Comparison of ENCODE assay signal across 11 cellular contexts in genomic region chr22:45976351-45977002, GRCh38. TPM values are rescaled to one million over a fixed set of nuclear protein-coding genes. Genes with fewer than 3 reads are reported as not detected.
DNase-seq lines count a peak whose midpoint lies in the region; ATAC-seq and TF ChIP-seq lines count a peak whose summit lies in the region.
"Had no signal": no experiment of that assay in that cellular context is flagged by ENCODE, and none has a peak within 500 bp of the region (broad histone marks: within the 10 kb centered on the region; RNA-seq: fewer than 3 reads in every experiment).

No MANE protein-coding gene starts in this region.

- H4K91ac ChIP-seq in trophoblast cell (ENCODE audit: low read depth, low read length) = peak overlapping the region; percentile 29

- H3K4me1 Mint-ChIP-seq in T-helper 2 cell treated with Interferon-gamma antibody and Interleukin-4, amounts not matched to agents 5 μg/mL and 100 μg/mL, for 36 hours (ENCODE audit: low read depth) = no peaks in the 10 kb centered on the region

- H3K9ac ChIP-seq in NT2/D1 (ENCODE audit: insufficient read length, low read depth) = peak overlapping the region; percentile 50
- no peak overlapping the region for H3K9ac ChIP-seq in trophoblast cell (ENCODE audit: low read length)

- TF ChIP-seq POLR2A in esophagus muscularis mucosa (IDR thresholded peaks at IDR 0.05; ENCODE audit: low read depth) = no peak

- H3K36me3 ChIP-seq in NT2/D1 (ENCODE audit: insufficient read depth, insufficient read length, low read length) = no peaks in the 10 kb centered on the region
- H3K36me3 ChIP-seq in esophagus muscularis mucosa = no peaks in the 10 kb centered on the region
- H3K36me3 ChIP-seq in trophoblast cell (ENCODE audit: control insufficient read depth in 1 of 2, insufficient read depth in 2 of 2, low read length in 2 of 2) = no peaks in the 10 kb centered on the region

- no peak for TF ChIP-seq EP300 in esophagus muscularis mucosa (IDR thresholded peaks at IDR 0.05)

- H3K4ac ChIP-seq in trophoblast cell (ENCODE audit: low read depth, low read length) = no peak overlapping the region

- H3K27ac ChIP-seq in esophagus muscularis mucosa (replicated peaks in 1 of 4) (no peak overlapping the region), trophoblast cell (ENCODE audit: low read depth, low read length) (no peak overlapping the region)
- H3K27ac ChIP-seq: testis had no signal

- no peak overlapping the region for H2BK5ac ChIP-seq in trophoblast cell (ENCODE audit: low read depth, low read length, poor library complexity)

- H3K9me3 Mint-ChIP-seq in T-helper 2 cell treated with Interferon-gamma antibody and Interleukin-4, amounts not matched to agents 5 μg/mL and 100 μg/mL, for 36 hours = no peaks in the 10 kb centered on the region

- DNase-seq in Daoy (ENCODE audit: low read depth) = peak; percentile 47
- DNase-seq in NT2/D1 (ENCODE audit: low read depth, low spot score) = no peak
- DNase-seq in esophagus muscularis mucosa (ENCODE audit: extremely low spot score) = no peak
- DNase-seq in trophoblast cell = peak in 1 of 2 donors; percentile 20
- DNase-seq in NAMALWA (ENCODE audit: low spot score) = no peak
- no peak for DNase-seq in T-helper 2 cell treated with Interferon-gamma antibody and Interleukin-4, amounts not matched to agents 5 μg/mL and 100 μg/mL, for 36 hours (ENCODE audit: low spot score)
- no peak for DNase-seq in NCI-H226
- DNase-seq: activated naive CD4-positive, alpha-beta T cell treated with anti-CD3 and anti-CD28 coated beads, Interleukin-2, amount 50 U/mL, for 16 hours; testis had no signal

- peak overlapping the region; percentile 10 for H3K18ac ChIP-seq in trophoblast cell (ENCODE audit: low read length)

- peaks cover 71% of the 10 kb centered on the region for H3K27me3 ChIP-seq in NT2/D1 (ENCODE audit: insufficient read depth, insufficient read length)
- H3K27me3 ChIP-seq in esophagus muscularis mucosa = peaks cover 0 to 89% (median 60%) of the 10 kb centered on the region in 4 donors
- H3K27me3 ChIP-seq in trophoblast cell (ENCODE audit: insufficient read depth, low read length) = peaks cover 47% of the 10 kb centered on the region

- no peak overlapping the region for H3K4me3 Mint-ChIP-seq in T-helper 2 cell treated with Interferon-gamma antibody and Interleukin-4, amounts not matched to agents 5 μg/mL and 100 μg/mL, for 36 hours

- H3K23ac ChIP-seq in trophoblast cell (ENCODE audit: low read length) = no peak overlapping the region

- peaks cover 39% of the 10 kb centered on the region for H3K27me3 Mint-ChIP-seq in T-helper 2 cell treated with Interferon-gamma antibody and Interleukin-4, amounts not matched to agents 5 μg/mL and 100 μg/mL, for 36 hours (ENCODE audit: low read depth)

- H2AK5ac ChIP-seq in trophoblast cell (ENCODE audit: low read length) = no peak overlapping the region

- no peaks in the 10 kb centered on the region for H3K79me2 ChIP-seq in trophoblast cell (ENCODE audit: control insufficient read depth, insufficient read depth, low read length, poor library complexity)

- no peak overlapping the region for H4K8ac ChIP-seq in trophoblast cell (ENCODE audit: low read depth, low read length)

- peak overlapping the region; percentile 2 for H3K14ac ChIP-seq in trophoblast cell (ENCODE audit: low read length)

- intact Hi-C loops in esophagus muscularis mucosa (cut with DNase I) = no loop called here

- peak overlapping the region; percentile 28 for H2BK120ac ChIP-seq in trophoblast cell (ENCODE audit: insufficient read depth, low read length, poor library complexity)

- peak overlapping the region; percentile 88 for H3K4me2 ChIP-seq in trophoblast cell (ENCODE audit: low read length)

- no peak for ATAC-seq in HG02840 (IDR thresholded peaks at IDR 0.05; ENCODE audit: low FRiP score, unreplicated experiment)

- H3K4me1 ChIP-seq in NT2/D1 (ENCODE audit: insufficient read depth, insufficient read length) (peaks cover 17% of the 10 kb centered on the region), esophagus muscularis mucosa (peaks cover 27 to 56% (median 53%) of the 10 kb centered on the region in 4 donors), trophoblast cell (ENCODE audit: control insufficient read depth in 1 of 2, insufficient read depth in 2 of 2, low read length in 2 of 2) (peaks cover 29 to 37% of the 10 kb centered on the region in 2 experiments)

- H3K36me3 Mint-ChIP-seq in T-helper 2 cell treated with Interferon-gamma antibody and Interleukin-4, amounts not matched to agents 5 μg/mL and 100 μg/mL, for 36 hours (ENCODE audit: low read depth) = no peaks in the 10 kb centered on the region

- H4K12ac ChIP-seq in trophoblast cell (ENCODE audit: low read depth, low read length) = no peak overlapping the region

- H3K27ac Mint-ChIP-seq in T-helper 2 cell treated with Interferon-gamma antibody and Interleukin-4, amounts not matched to agents 5 μg/mL and 100 μg/mL, for 36 hours = no peak overlapping the region

- peak overlapping the region; percentile 38 for H2AFZ ChIP-seq in trophoblast cell (ENCODE audit: insufficient read depth, low read length, poor library complexity)

- TF ChIP-seq CTCF in esophagus muscularis mucosa (IDR thresholded peaks at IDR 0.05) = no peak

- peaks cover 8% of the 10 kb centered on the region for H3K79me1 ChIP-seq in trophoblast cell (ENCODE audit: low read length)

- no peak overlapping the region for H2BK12ac ChIP-seq in trophoblast cell (ENCODE audit: low read length)

- H3K4me3 ChIP-seq in NT2/D1 (ENCODE audit: insufficient read length, low read depth) (peak overlapping the region; percentile 28), esophagus muscularis mucosa (peak overlapping the region; percentile 35 to 47 (median 39)), trophoblast cell (ENCODE audit: low read depth, low read length) (peak overlapping the region; percentile 68)

- H3K9me3 ChIP-seq in NT2/D1 (ENCODE audit: insufficient read depth, low read length) = peaks cover 16% of the 10 kb centered on the region; the same call in 1 of the 2 replicates
- no peaks in the 10 kb centered on the region for H3K9me3 ChIP-seq in esophagus muscularis mucosa
- H3K9me3 ChIP-seq in trophoblast cell (ENCODE audit: insufficient read depth, low read depth, low read length) = peaks cover 28% of the 10 kb centered on the region
- H3K9me3 ChIP-seq: testis had no signal

- no CpG with 5 or more reads among the region's 77 CpGs for WGBS in esophagus muscularis mucosa
- WGBS in trophoblast cell (ENCODE audit: extremely low coverage, insufficient coverage, insufficient read length) = no CpG with 5 or more reads among the region's 77 CpGs

RNA-seq across cellular contexts. Expression of gene WNT7B, which starts 0.5 kb away (rescaled TPM):
- total RNA-seq in Daoy (2014; rRNA removed; shearing (Covaris generic)) = 13.3 and 15.7 TPM in 2 replicates
- not detected for total RNA-seq in esophagus muscularis mucosa
- 5.9 and 6.1 TPM in 2 replicates for polyA plus RNA-seq in trophoblast cell (2013)
- total RNA-seq: NCI-H460 had no signal

Comparison
In these comparisons a context has a peak if more than half of its experiments do, and no peak if none do; other contexts are left out.
1. RNA of gene WNT7B, which starts 0.5 kb away (total RNA-seq): 13.3 to 15.7 TPM in Daoy; not detected in esophagus muscularis mucosa; every median in the first group is over 10 times any median in the second.
2. Peak in every context shown above with its lines, with median percentiles within 50 percentile points of each other: H3K4me3 ChIP-seq.